ENCODE assay signal across 11 cellular contexts in genomic region chr12:120834489-120835303, GRCh38.
DNase-seq lines count a peak whose midpoint lies in the region; ATAC-seq lines count a peak whose summit lies in the region.
"Had no signal": no experiment of that assay in that cellular context is flagged by ENCODE, and none has a peak within 500 bp of the region (broad histone marks: within the 10 kb centered on the region; RNA-seq: fewer than 3 reads in every experiment).

No MANE protein-coding gene starts in this region.

- H4K91ac ChIP-seq in neuronal stem cell (ENCODE audit: low read depth, low read length, poor library complexity), result no peak overlapping the region

- no peak overlapping the region for H2BK5ac ChIP-seq in neuronal stem cell (ENCODE audit: low read length)

- H2AFZ ChIP-seq in neuronal stem cell (ENCODE audit: low read length), result no peak overlapping the region

- no peaks in the 10 kb centered on the region for H3K79me1 ChIP-seq in neuronal stem cell (ENCODE audit: low read depth, low read length)

- WGBS in neuronal stem cell (ENCODE audit: extremely low coverage in 2 of 2, insufficient read length in 2 of 2, insufficient replicate concordance in 1 of 2), 2 donors, result no CpG with 5 or more reads among the region's 4 CpGs

- no peak overlapping the region for H3K23ac ChIP-seq in neuronal stem cell (ENCODE audit: low read depth, low read length, poor library complexity)

- no peaks in the 10 kb centered on the region for H3K9me3 Mint-ChIP-seq in activated naive CD8-positive, alpha-beta T cell treated with anti-CD3 and anti-CD28 coated beads, Interleukin-2, amount 10 ng/mL, durations not matched to agents 7 days and 5 days

- H3K27me3 Mint-ChIP-seq in activated naive CD8-positive, alpha-beta T cell treated with anti-CD3 and anti-CD28 coated beads, Interleukin-2, amount 10 ng/mL, durations not matched to agents 7 days and 5 days, result no peaks in the 10 kb centered on the region

- in situ Hi-C loops in ACHN (cut with HindIII; ENCODE audit: low pct_ligation_motif_present, low pct_unique_long_range_greater_than_20kb, low sequenced_read_pairs), result no loop called here

- no peak overlapping the region for H3K18ac ChIP-seq in neuronal stem cell (ENCODE audit: low read length)

- H3K9me3 ChIP-seq in skeletal muscle satellite cell (replicated peaks; ENCODE audit: low read length) (no peaks in the 10 kb centered on the region), neuronal stem cell (replicated peaks in 1 of 2; ENCODE audit: control insufficient read depth in 2 of 2, insufficient read depth in 1 of 2, low read depth in 1 of 2, low read length in 2 of 2) (no peaks in the 10 kb centered on the region)

- H3K4me3 ChIP-seq in GM08714 (ENCODE audit: low read length) (peak overlapping the region; percentile 78), skeletal muscle satellite cell (ENCODE audit: low read length) (no peak overlapping the region), neuronal stem cell (ENCODE audit: low read length in 2 of 2) (no peak overlapping the region)

- no peak overlapping the region for H3K27ac Mint-ChIP-seq in activated naive CD8-positive, alpha-beta T cell treated with anti-CD3 and anti-CD28 coated beads, Interleukin-2, amount 10 ng/mL, durations not matched to agents 7 days and 5 days

- H3K36me3 Mint-ChIP-seq in activated naive CD8-positive, alpha-beta T cell treated with anti-CD3 and anti-CD28 coated beads, Interleukin-2, amount 10 ng/mL, durations not matched to agents 7 days and 5 days, result peaks cover 9% of the 10 kb centered on the region

- no peak overlapping the region for H4K8ac ChIP-seq in neuronal stem cell (ENCODE audit: low read depth, low read length)

- ATAC-seq in GM21576 (IDR thresholded peaks at IDR 0.05; ENCODE audit: unreplicated experiment), result peak; percentile 52
- no peak for ATAC-seq in activated naive CD8-positive, alpha-beta T cell treated with anti-CD3 and anti-CD28 coated beads, Interleukin-2, amount 10 ng/mL, durations not matched to agents 7 days and 5 days (ENCODE audit: low read depth)
- ATAC-seq: HepG2 had no signal

- no peak overlapping the region for H2AK5ac ChIP-seq in neuronal stem cell (ENCODE audit: low read depth, low read length)

- peaks cover 37% of the 10 kb centered on the region for H3K4me1 Mint-ChIP-seq in activated naive CD8-positive, alpha-beta T cell treated with anti-CD3 and anti-CD28 coated beads, Interleukin-2, amount 10 ng/mL, durations not matched to agents 7 days and 5 days

- no peak overlapping the region for H2BK15ac ChIP-seq in neuronal stem cell (ENCODE audit: low read length)

- peak overlapping the region; percentile 28 for H3K4me3 Mint-ChIP-seq in activated naive CD8-positive, alpha-beta T cell treated with anti-CD3 and anti-CD28 coated beads, Interleukin-2, amount 10 ng/mL, durations not matched to agents 7 days and 5 days

- no peak for DNase-seq in activated naive CD8-positive, alpha-beta T cell treated with anti-CD3 and anti-CD28 coated beads, Interleukin-2, amount 10 ng/mL, durations not matched to agents 7 days and 5 days
- no peak for DNase-seq in germinal center (ENCODE audit: low spot score)
- no peak for DNase-seq in ACHN
- no peak for DNase-seq in neuronal stem cell (ENCODE audit: low spot score)
- no peak for DNase-seq in cerebellum (ENCODE audit: low spot score)
- DNase-seq: cortex of kidney, small intestine had no signal

- H3K4me2 ChIP-seq in skeletal muscle satellite cell (ENCODE audit: low read length), result peak overlapping the region; percentile 11
- H3K4me2 ChIP-seq in neuronal stem cell (ENCODE audit: insufficient read depth, low read length, poor library complexity, severe bottlenecking), result no peak overlapping the region

- H3K4me1 ChIP-seq in skeletal muscle satellite cell (ENCODE audit: control insufficient read depth, insufficient read depth, low read length), result peaks cover 7% of the 10 kb centered on the region
- H3K4me1 ChIP-seq in neuronal stem cell (ENCODE audit: control insufficient read depth in 2 of 2, insufficient read depth in 1 of 2, low read depth in 1 of 2, low read length in 2 of 2), result peaks cover 5 to 6% of the 10 kb centered on the region in 2 donors

- H3K4ac ChIP-seq in neuronal stem cell (ENCODE audit: low read length), result no peak overlapping the region

- H3K36me3 ChIP-seq in skeletal muscle satellite cell (ENCODE audit: insufficient read depth, low read length) (no peaks in the 10 kb centered on the region), neuronal stem cell (replicated peaks in 1 of 2; ENCODE audit: control insufficient read depth in 2 of 2, insufficient read depth in 2 of 2, low read length in 2 of 2) (no peaks in the 10 kb centered on the region)

- POLR2A ChIA-PET in activated naive CD8-positive, alpha-beta T cell treated with anti-CD3 and anti-CD28 coated beads, Interleukin-2, amount 10 ng/mL, durations not matched to agents 7 days and 5 days (lab: Charles Lee), result no interaction called here

- no peak overlapping the region for H3K9ac ChIP-seq in skeletal muscle satellite cell (ENCODE audit: low read depth, low read length)
- no peak overlapping the region for H3K9ac ChIP-seq in neuronal stem cell (ENCODE audit: low read depth, low read length, poor library complexity)

- no peak overlapping the region for H3K14ac ChIP-seq in neuronal stem cell (ENCODE audit: low read length)

- no peak overlapping the region for H2BK120ac ChIP-seq in neuronal stem cell (ENCODE audit: low read depth, low read length)

- H3K27ac ChIP-seq in neuronal stem cell (replicated peaks; ENCODE audit: low read length), result no peak overlapping the region

- no peak overlapping the region for H2BK12ac ChIP-seq in neuronal stem cell (ENCODE audit: low read length)

- H3K27me3 ChIP-seq in skeletal muscle satellite cell (ENCODE audit: control insufficient read depth, insufficient read depth, low read length), result no peaks in the 10 kb centered on the region
- H3K27me3 ChIP-seq in neuronal stem cell (ENCODE audit: control insufficient read depth in 3 of 3, insufficient read depth in 3 of 3, low read depth in 1 of 3, low read length in 3 of 3), result no peaks in the 10 kb centered on the region
